Comparison of ENCODE assay signal across 31 cellular contexts in genomic region chr19:14676762-14677161, GRCh38. TPM values are rescaled to one million over a fixed set of nuclear protein-coding genes. Genes with fewer than 3 reads are reported as not detected.
"Had no signal": no experiment of that assay in that cellular context is flagged by ENCODE, and none has a peak within 500 bp of the region (broad histone marks: within the 10 kb centered on the region; RNA-seq: fewer than 3 reads in every experiment).

No MANE protein-coding gene starts in this region.

- H3K4me1 Mint-ChIP-seq: activated CD4-positive, alpha-beta T cell treated with anti-CD3 and anti-CD28 coated beads, Interleukin-2, amount 10 ng/mL, durations not matched to agents 24 days and 14 days; activated naive CD4-positive, alpha-beta T cell treated with anti-CD3 and anti-CD28 coated beads, Interleukin-2, amount 50 U/mL, for 24 hours; activated naive CD8-positive, alpha-beta T cell treated with anti-CD3 and anti-CD28 coated beads, Interleukin-2, amount 10 ng/mL, durations not matched to agents 7 days and 5 days had no signal

- FAIRE-seq: astrocyte had no signal

- H3K4me2 ChIP-seq: PC-9 had no signal

- H3K36me3 Mint-ChIP-seq: activated naive CD4-positive, alpha-beta T cell treated with anti-CD3 and anti-CD28 coated beads, Interleukin-2, amount 50 U/mL, for 24 hours; activated naive CD8-positive, alpha-beta T cell treated with anti-CD3 and anti-CD28 coated beads, Interleukin-2, amount 10 ng/mL, durations not matched to agents 7 days and 5 days had no signal

- DNase-seq: activated B cell treated with CpG ODN at 0.5 μM for 24 hours; activated CD4-positive, alpha-beta T cell treated with anti-CD3 and anti-CD28 coated beads, Interleukin-2, amount 10 ng/mL, durations not matched to agents 24 days and 14 days; activated CD4-positive, alpha-beta T cell treated with anti-CD3 and anti-CD28 coated beads, Interleukin-2, amount 50 U/mL, for 4 hours; activated CD4-positive, CD25-positive, alpha-beta regulatory T cell treated with anti-CD3 and anti-CD28 coated beads, Interleukin-2, amount 50 U/mL, for 72 hours; activated gamma-delta T cell; activated naive CD8-positive, alpha-beta T cell treated with anti-CD3 and anti-CD28 coated beads, Interleukin-2, amount 10 ng/mL, durations not matched to agents 7 days and 5 days; activated T-cell treated with anti-CD3 and anti-CD28 coated beads, Interleukin-2, amount 50 U/mL, for 24 hours; body of pancreas; cerebellar nuclear complex; Karpas-422; NCI-H1105; NCI-H1417 treated with DMSO at 0.1 percent for 48 hours; NCI-H187 treated with DMSO at 0.1 percent for 48 hours; NCI-H2081; NCI-H2171 treated with DMSO at 0.1 percent for 48 hours; NCI-H345; NCI-H524 treated with DMSO at 0.1 percent for 48 hours; PC-9; Right ventricle myocardium superior; SW 1271; T-helper 1 cell; T-helper 9 cell had no signal

- H3K36me3 ChIP-seq: breast epithelium had no signal

- ATAC-seq: activated CD8-positive, alpha-beta T cell treated with anti-CD3 and anti-CD28 coated beads for 36 hours; body of pancreas had no signal

- H3K27ac ChIP-seq: body of pancreas, breast epithelium, PC-9, VCaP had no signal

- H2AFZ ChIP-seq: PC-9 had no signal

- H3K9me3 ChIP-seq: body of pancreas, breast epithelium had no signal

- H3K9me3 Mint-ChIP-seq: activated B cell treated with CpG ODN at 0.5 μM for 24 hours; activated CD4-positive, alpha-beta T cell treated with anti-CD3 and anti-CD28 coated beads, Interleukin-2, amount 10 ng/mL, durations not matched to agents 24 days and 14 days; activated CD8-positive, alpha-beta T cell treated with anti-CD3 and anti-CD28 coated beads for 36 hours; activated naive CD4-positive, alpha-beta T cell treated with anti-CD3 and anti-CD28 coated beads, Interleukin-2, amount 50 U/mL, for 24 hours; activated naive CD8-positive, alpha-beta T cell treated with anti-CD3 and anti-CD28 coated beads, Interleukin-2, amount 10 ng/mL, durations not matched to agents 7 days and 5 days; activated T-cell treated with anti-CD3 and anti-CD28 coated beads, Interleukin-2, amount 50 U/mL, for 24 hours; activated T-helper 2 cell treated with anti-CD3 and anti-CD28 coated beads, Interferon-gamma antibody, Interleukin-2, Interleukin-4, amounts not matched to agents 10 μg/mL and 5 μg/mL and 100 μg/mL, durations not matched to agents 14 hours and 24 hours and 36 hours had no signal

- H3K27me3 ChIP-seq: body of pancreas, breast epithelium had no signal

- H3K4me3 ChIP-seq: body of pancreas, breast epithelium, PC-9 had no signal

- H3K27ac Mint-ChIP-seq: activated B cell treated with CpG ODN at 0.5 μM for 24 hours; activated CD4-positive, alpha-beta T cell treated with anti-CD3 and anti-CD28 coated beads, Interleukin-2, amount 10 ng/mL, durations not matched to agents 24 days and 14 days; activated CD8-positive, alpha-beta T cell treated with anti-CD3 and anti-CD28 coated beads for 36 hours; activated naive CD4-positive, alpha-beta T cell treated with anti-CD3 and anti-CD28 coated beads, Interleukin-2, amount 50 U/mL, for 24 hours; activated naive CD8-positive, alpha-beta T cell treated with anti-CD3 and anti-CD28 coated beads, Interleukin-2, amount 10 ng/mL, durations not matched to agents 7 days and 5 days; activated T-cell treated with anti-CD3 and anti-CD28 coated beads, Interleukin-2, amount 50 U/mL, for 24 hours; activated T-helper 2 cell treated with anti-CD3 and anti-CD28 coated beads, Interferon-gamma antibody, Interleukin-2, Interleukin-4, amounts not matched to agents 10 μg/mL and 5 μg/mL and 100 μg/mL, durations not matched to agents 14 hours and 24 hours and 36 hours had no signal

- H3K4me1 ChIP-seq: body of pancreas, breast epithelium had no signal

- H3K4me3 Mint-ChIP-seq: activated B cell treated with CpG ODN at 0.5 μM for 24 hours; activated CD4-positive, alpha-beta T cell treated with anti-CD3 and anti-CD28 coated beads, Interleukin-2, amount 10 ng/mL, durations not matched to agents 24 days and 14 days; activated CD8-positive, alpha-beta T cell treated with anti-CD3 and anti-CD28 coated beads for 36 hours; activated naive CD4-positive, alpha-beta T cell treated with anti-CD3 and anti-CD28 coated beads, Interleukin-2, amount 50 U/mL, for 24 hours; activated naive CD8-positive, alpha-beta T cell treated with anti-CD3 and anti-CD28 coated beads, Interleukin-2, amount 10 ng/mL, durations not matched to agents 7 days and 5 days; activated T-cell treated with anti-CD3 and anti-CD28 coated beads, Interleukin-2, amount 50 U/mL, for 24 hours had no signal

- H3K27me3 Mint-ChIP-seq: activated B cell treated with CpG ODN at 0.5 μM for 24 hours had no signal

RNA-seq across cellular contexts. Expression of gene ADGRE3, which starts 2.1 kb away (rescaled TPM):
- total RNA-seq: activated B cell treated with CpG ODN at 0.5 μM for 24 hours; activated CD4-positive, alpha-beta T cell treated with anti-CD3 and anti-CD28 coated beads, Interleukin-2, amount 10 ng/mL, durations not matched to agents 24 days and 14 days; activated CD8-positive, alpha-beta memory T cell treated with anti-CD3 and anti-CD28 coated beads for 36 hours; activated CD8-positive, alpha-beta T cell treated with anti-CD3 and anti-CD28 coated beads for 36 hours; activated naive CD8-positive, alpha-beta T cell treated with anti-CD3 and anti-CD28 coated beads, Interleukin-2, amount 10 ng/mL, durations not matched to agents 7 days and 5 days; activated T-helper 2 cell treated with anti-CD3 and anti-CD28 coated beads, Interferon-gamma antibody, Interleukin-2, Interleukin-4, amounts not matched to agents 10 μg/mL and 5 μg/mL and 100 μg/mL, durations not matched to agents 14 hours and 24 hours and 36 hours; astrocyte; body of pancreas; MCF 10A; NCI-H460; PC-9; Right ventricle myocardium superior had no signal
